In the genomic region with DNA sequence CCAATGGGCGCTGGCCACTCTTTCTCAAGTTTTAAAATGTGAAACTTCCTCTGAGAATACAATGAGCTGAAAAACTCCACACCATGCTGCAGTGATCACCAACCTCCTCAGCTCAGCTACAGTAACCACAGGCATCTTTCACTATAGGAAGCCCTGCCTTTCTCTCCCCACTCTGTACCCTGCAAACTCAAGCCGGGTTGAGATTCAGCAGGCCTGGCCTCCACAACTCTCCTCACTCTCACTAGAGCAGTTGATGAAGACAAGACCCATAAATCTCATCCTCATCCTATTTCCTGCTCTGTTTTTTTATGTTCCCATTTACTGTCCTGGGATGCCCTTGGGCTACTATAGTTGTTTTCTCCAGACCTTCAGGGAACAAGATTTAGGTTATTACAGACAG, we compare ENCODE assay signal across 25 cellular contexts. TPM values are rescaled to one million over a fixed set of nuclear protein-coding genes. Genes with fewer than 3 reads are reported as not detected.
"Had no signal": no experiment of that assay in that cellular context is flagged by ENCODE, and none has a peak within 500 bp of the region (broad histone marks: within the 10 kb centered on the region; RNA-seq: fewer than 3 reads in every experiment).

No MANE protein-coding gene starts in this region.

- H3K27me3 ChIP-seq: cardiac muscle cell, heart right ventricle, neutrophil, pancreas, stomach, suprapubic skin, tibial nerve had no signal

- H3K4me3 Mint-ChIP-seq: activated CD4-positive, alpha-beta T cell treated with anti-CD3 and anti-CD28 coated beads, Interleukin-2, amount 10 ng/mL, durations not matched to agents 7 days and 5 days; activated CD8-positive, alpha-beta memory T cell treated with anti-CD3 and anti-CD28 coated beads, Interleukin-2, amount 10 ng/mL, durations not matched to agents 7 days and 5 days; activated CD8-positive, alpha-beta T cell treated with anti-CD3 and anti-CD28 coated beads for 36 hours; activated naive CD8-positive, alpha-beta T cell treated with anti-CD3 and anti-CD28 coated beads, Interleukin-2, amount 50 U/mL, for 24 hours; naive B cell; T-helper 2 cell treated with Interferon-gamma antibody and Interleukin-4, amounts not matched to agents 5 μg/mL and 100 μg/mL, for 36 hours had no signal

- H3K4me3 ChIP-seq: cardiac muscle cell, heart right ventricle, lower lobe of right lung, pancreas, stomach, suprapubic skin, tibial nerve had no signal

- ATAC-seq: activated CD8-positive, alpha-beta memory T cell treated with anti-CD3 and anti-CD28 coated beads, Interleukin-2, amount 10 ng/mL, durations not matched to agents 7 days and 5 days; activated CD8-positive, alpha-beta T cell treated with anti-CD3 and anti-CD28 coated beads for 36 hours; activated naive CD8-positive, alpha-beta T cell treated with anti-CD3 and anti-CD28 coated beads, Interleukin-2, amount 50 U/mL, for 24 hours; heart right ventricle; left colon; lower lobe of right lung; pancreas; right cardiac atrium had no signal

- H3K36me3 ChIP-seq: cardiac muscle cell, lower lobe of right lung, neutrophil, pancreas, stomach, suprapubic skin, WERI-Rb-1 had no signal

- DNase-seq: activated CD4-positive, alpha-beta T cell treated with anti-CD3 and anti-CD28 coated beads, Interleukin-2, amount 10 ng/mL, durations not matched to agents 7 days and 5 days; activated CD4-positive, CD25-positive, alpha-beta regulatory T cell treated with anti-CD3 and anti-CD28 coated beads, Interleukin-2, amount 50 U/mL, for 72 hours; activated CD8-positive, alpha-beta memory T cell treated with anti-CD3 and anti-CD28 coated beads, Interleukin-2, amount 10 ng/mL, durations not matched to agents 7 days and 5 days; activated CD8-positive, alpha-beta T cell treated with anti-CD3 and anti-CD28 coated beads for 36 hours; activated gamma-delta T cell; activated naive CD4-positive, alpha-beta T cell treated with anti-CD3 and anti-CD28 coated beads, Interleukin-2, amount 50 U/mL, for 16 hours; activated naive CD8-positive, alpha-beta T cell treated with anti-CD3 and anti-CD28 coated beads, Interleukin-2, amount 50 U/mL, for 24 hours; activated T-cell treated with anti-CD3 and anti-CD28 coated beads for 4 hours; cortex of kidney; heart right ventricle; left colon; lower lobe of right lung; naive B cell; pancreas; right cardiac atrium; stimulated activated CD4-positive, alpha-beta T cell treated with anti-CD3 and anti-CD28 coated beads, Interleukin-12 subunit alpha, Interleukin-12 subunit beta, amount 100 ng/mL, for 4 hours; stimulated activated CD4-positive, alpha-beta T cell treated with anti-CD3 and anti-CD28 coated beads, Interleukin-4, amount 100 ng/mL, for 4 hours; stomach; WERI-Rb-1 had no signal

- H3K9me3 Mint-ChIP-seq: activated CD4-positive, alpha-beta T cell treated with anti-CD3 and anti-CD28 coated beads, Interleukin-2, amount 10 ng/mL, durations not matched to agents 7 days and 5 days; activated CD8-positive, alpha-beta T cell treated with anti-CD3 and anti-CD28 coated beads for 36 hours; activated naive CD8-positive, alpha-beta T cell treated with anti-CD3 and anti-CD28 coated beads, Interleukin-2, amount 50 U/mL, for 24 hours; T-helper 2 cell treated with Interferon-gamma antibody and Interleukin-4, amounts not matched to agents 5 μg/mL and 100 μg/mL, for 36 hours had no signal

- H3K4me1 ChIP-seq: lower lobe of right lung, pancreas had no signal

- H3K27ac Mint-ChIP-seq: activated CD4-positive, alpha-beta T cell treated with anti-CD3 and anti-CD28 coated beads, Interleukin-2, amount 10 ng/mL, durations not matched to agents 7 days and 5 days; activated CD8-positive, alpha-beta memory T cell treated with anti-CD3 and anti-CD28 coated beads, Interleukin-2, amount 10 ng/mL, durations not matched to agents 7 days and 5 days; activated CD8-positive, alpha-beta T cell treated with anti-CD3 and anti-CD28 coated beads for 36 hours; activated naive CD8-positive, alpha-beta T cell treated with anti-CD3 and anti-CD28 coated beads, Interleukin-2, amount 50 U/mL, for 24 hours; T-helper 2 cell treated with Interferon-gamma antibody and Interleukin-4, amounts not matched to agents 5 μg/mL and 100 μg/mL, for 36 hours had no signal

- H3K4me1 Mint-ChIP-seq: activated naive CD8-positive, alpha-beta T cell treated with anti-CD3 and anti-CD28 coated beads, Interleukin-2, amount 50 U/mL, for 24 hours; naive B cell had no signal

- H3K36me3 Mint-ChIP-seq: activated CD8-positive, alpha-beta memory T cell treated with anti-CD3 and anti-CD28 coated beads, Interleukin-2, amount 10 ng/mL, durations not matched to agents 7 days and 5 days; naive B cell had no signal

- H3K27ac ChIP-seq: cardiac muscle cell, epithelial cell of prostate, heart right ventricle, lower lobe of right lung, neutrophil, pancreas, stomach, suprapubic skin, tibial nerve, WERI-Rb-1 had no signal

- H3K9me3 ChIP-seq: heart right ventricle, lower lobe of right lung, neutrophil, pancreas, stomach, suprapubic skin, tibial nerve had no signal

RNA-seq across cellular contexts. Expression of a gene that starts 48.2 kb away (rescaled TPM):
- total RNA-seq: activated CD4-positive, alpha-beta T cell treated with anti-CD3 and anti-CD28 coated beads, Interleukin-2, amount 10 ng/mL, durations not matched to agents 7 days and 5 days; activated CD8-positive, alpha-beta memory T cell treated with anti-CD3 and anti-CD28 coated beads, Interleukin-2, amount 10 ng/mL, durations not matched to agents 7 days and 5 days; activated CD8-positive, alpha-beta T cell treated with anti-CD3 and anti-CD28 coated beads for 36 hours had no signal
